In the genomic region with DNA sequence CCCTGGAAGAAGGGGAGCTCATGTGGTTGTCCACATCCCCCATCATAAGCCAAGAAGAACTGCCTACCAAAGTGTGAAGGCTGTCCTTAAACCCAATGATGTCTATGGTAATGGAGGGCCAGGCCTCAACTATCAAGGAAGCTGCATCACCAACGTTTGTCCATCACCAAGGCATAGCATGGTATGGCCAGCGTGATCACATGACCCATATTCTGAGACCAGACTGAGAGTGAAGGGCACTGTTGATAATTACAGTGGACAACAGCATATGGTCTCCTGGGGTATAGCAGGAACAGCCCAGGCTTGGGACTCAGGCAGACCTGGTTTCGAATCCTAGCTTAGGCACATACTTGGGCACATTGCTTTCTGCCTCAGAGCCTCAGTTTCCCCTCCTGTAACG, we compare ENCODE assay signal across 13 cellular contexts.
DNase-seq lines count a peak whose midpoint lies in the region; ATAC-seq and TF ChIP-seq lines count a peak whose summit lies in the region.
"Had no signal": no experiment of that assay in that cellular context is flagged by ENCODE, and none has a peak within 500 bp of the region (broad histone marks: within the 10 kb centered on the region; RNA-seq: fewer than 3 reads in every experiment).

No MANE protein-coding gene starts in this region.

- TF ChIP-seq CTCF in Caco-2 (IDR thresholded peaks at IDR 0.05; ENCODE audit: insufficient read depth in 1 of 2, low read depth in 1 of 2, low read length in 1 of 2, severe bottlenecking in 1 of 2, unreplicated experiment in 1 of 2): no peak
- TF ChIP-seq CTCF in adrenal gland (IDR thresholded peaks at IDR 0.05): no peak
- TF ChIP-seq CTCF in lower lobe of right lung (IDR thresholded peaks at IDR 0.05): no peak
- no peak for TF ChIP-seq CTCF in gastrocnemius medialis (IDR thresholded peaks at IDR 0.05 in 4 of 5, conservative IDR thresholded peaks at IDR 0.05 in 1 of 5)

- no peak overlapping the region for H3K4me3 Mint-ChIP-seq in Caco-2 (ENCODE audit: unreplicated experiment)
- H3K4me3 Mint-ChIP-seq: CD8-positive, alpha-beta T cell had no signal

- DNase-seq in Caco-2 (no peak), adrenal gland (no peak), lower lobe of right lung (no peak), gastrocnemius medialis (no peak), HEK293T (ENCODE audit: extremely low spot score) (no peak), NCI-H2227 (lab: John Stamatoyannopoulos, UW; ENCODE audit: unreplicated experiment) (no peak), NCI-H1694 (lab: John Stamatoyannopoulos, UW) (no peak)
- DNase-seq in activated T-cell treated with anti-CD3 and anti-CD28 coated beads, Interleukin-2, amount 50 U/mL, for 1 hour: no peak
- DNase-seq: BE2C; CD8-positive, alpha-beta T cell; DMS53; KG1 had no signal

- ATAC-seq in lower lobe of right lung (no peak), gastrocnemius medialis (no peak)
- ATAC-seq: CD8-positive, alpha-beta T cell had no signal

- CTCF ChIA-PET in Caco-2 (lab: Charles Lee) (no interaction called here), HEK293T (lab: Yijun Ruan, JAX) (no interaction called here)

- no TSS peak for BruUV-seq in Caco-2 (replicated peaks; lab: Mats Ljungman, UMichigan)

- H3K27me3 ChIP-seq in Caco-2 (replicated peaks; ENCODE audit: control insufficient read depth, insufficient read depth, low read length): no peaks in the 10 kb centered on the region
- H3K27me3 ChIP-seq in adrenal gland: no peaks in the 10 kb centered on the region
- H3K27me3 ChIP-seq in lower lobe of right lung (ENCODE audit: low read depth): no peaks in the 10 kb centered on the region
- H3K27me3 ChIP-seq in gastrocnemius medialis: no peaks in the 10 kb centered on the region
- H3K27me3 ChIP-seq: BE2C had no signal

- H3K36me3 ChIP-seq in Caco-2 (ENCODE audit: control insufficient read depth, insufficient read depth, low read length): no peaks in the 10 kb centered on the region
- no peaks in the 10 kb centered on the region for H3K36me3 ChIP-seq in adrenal gland (replicated peaks in 1 of 2)
- H3K36me3 ChIP-seq in lower lobe of right lung: no peaks in the 10 kb centered on the region
- no peaks in the 10 kb centered on the region for H3K36me3 ChIP-seq in gastrocnemius medialis
- H3K36me3 ChIP-seq: BE2C had no signal

- POLR2A ChIA-PET in Caco-2 (lab: Charles Lee) (no interaction called here), HEK293T (lab: Yijun Ruan, JAX) (no interaction called here)

- intact Hi-C loops in Caco-2 (cut with micrococcal nuclease; ENCODE audit: unreplicated experiment) (no loop called here), adrenal gland (cut with DNase I) (no loop called here), lower lobe of right lung (cut with DNase I) (no loop called here), gastrocnemius medialis (cut with DNase I; ENCODE audit: low total_unique reads) (no loop called here)

- no peaks in the 10 kb centered on the region for H3K36me3 Mint-ChIP-seq in Caco-2 (ENCODE audit: insufficient read depth, unreplicated experiment)
- H3K36me3 Mint-ChIP-seq: CD8-positive, alpha-beta T cell had no signal

- H3K4me1 Mint-ChIP-seq in Caco-2 (ENCODE audit: low read depth, unreplicated experiment): peaks cover 24% of the 10 kb centered on the region

- TF ChIP-seq POLR2A in adrenal gland (IDR thresholded peaks at IDR 0.05) (no peak), gastrocnemius medialis (IDR thresholded peaks at IDR 0.05) (no peak)

- H3K27me3 Mint-ChIP-seq in Caco-2 (ENCODE audit: insufficient read depth, unreplicated experiment): no peaks in the 10 kb centered on the region

- no peaks in the 10 kb centered on the region for H3K9me3 Mint-ChIP-seq in Caco-2 (ENCODE audit: unreplicated experiment)
- H3K9me3 Mint-ChIP-seq: CD8-positive, alpha-beta T cell had no signal

- in situ Hi-C loops in gastrocnemius medialis (cut with MboI; ENCODE audit: low sequenced_read_pairs in 4 of 4): no loop called here

- H3K9me3 ChIP-seq in Caco-2 (no peaks in the 10 kb centered on the region), adrenal gland (replicated peaks in 1 of 3) (no peaks in the 10 kb centered on the region), lower lobe of right lung (no peaks in the 10 kb centered on the region), gastrocnemius medialis (no peaks in the 10 kb centered on the region)
- H3K9me3 ChIP-seq: BE2C had no signal

- H3K4me1 ChIP-seq in Caco-2 (peaks cover 42% of the 10 kb centered on the region), adrenal gland (replicated peaks in 1 of 2) (peaks cover 44 to 56% of the 10 kb centered on the region in 2 donors), lower lobe of right lung (peaks cover 35% of the 10 kb centered on the region), gastrocnemius medialis (peaks cover 39 to 56% of the 10 kb centered on the region in 2 donors)
- H3K4me1 ChIP-seq: BE2C had no signal

- peak overlapping the region; percentile 58 for H3K27ac Mint-ChIP-seq in Caco-2 (ENCODE audit: unreplicated experiment)
- H3K27ac Mint-ChIP-seq: CD8-positive, alpha-beta T cell had no signal

- H3K27ac ChIP-seq in adrenal gland (peak overlapping the region in 3 of 5 donors; percentile 15 to 86 (median 64)), lower lobe of right lung (peak overlapping the region; percentile 43), gastrocnemius medialis (peak overlapping the region; percentile 93 to 98 (median 96))
- H3K27ac ChIP-seq: C4-2B had no signal

- 77 to 88% (median 78%) methylated on average over 4 of the region's 4 CpGs for WGBS in adrenal gland, 4 donors

- H3K4me3 ChIP-seq in Caco-2 (ENCODE audit: low read depth, low read length) (no peak overlapping the region), adrenal gland (no peak overlapping the region), lower lobe of right lung (no peak overlapping the region), gastrocnemius medialis (no peak overlapping the region)

TF ChIP-seq in HEK293T, 16 proteins besides CTCF, POLR2A, EP300 and RAD21:
- TF ChIP-seq FOXA1 (IDR thresholded peaks at IDR 0.05) (no peak), NFRKB (IDR thresholded peaks at IDR 0.05) (no peak), SUZ12 (IDR thresholded peaks at IDR 0.05) (no peak), BHLHE40 (IDR thresholded peaks at IDR 0.05; ENCODE audit: borderline replicate concordance) (no peak), ZNF384 (IDR thresholded peaks at IDR 0.05) (no peak), SP1 (IDR thresholded peaks at IDR 0.05) (no peak)
- TF ChIP-seq, protein P1, sequence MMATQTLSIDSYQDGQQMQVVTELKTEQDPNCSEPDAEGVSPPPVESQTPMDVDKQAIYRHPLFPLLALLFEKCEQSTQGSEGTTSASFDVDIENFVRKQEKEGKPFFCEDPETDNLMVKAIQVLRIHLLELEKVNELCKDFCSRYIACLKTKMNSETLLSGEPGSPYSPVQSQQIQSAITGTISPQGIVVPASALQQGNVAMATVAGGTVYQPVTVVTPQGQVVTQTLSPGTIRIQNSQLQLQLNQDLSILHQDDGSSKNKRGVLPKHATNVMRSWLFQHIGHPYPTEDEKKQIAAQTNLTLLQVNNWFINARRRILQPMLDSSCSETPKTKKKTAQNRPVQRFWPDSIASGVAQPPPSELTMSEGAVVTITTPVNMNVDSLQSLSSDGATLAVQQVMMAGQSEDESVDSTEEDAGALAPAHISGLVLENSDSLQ (IDR thresholded peaks at IDR 0.05): no peak

Comparison
In these comparisons a context has a peak if more than half of its experiments do, and no peak if none do; other contexts are left out.
1. H3K27ac ChIP-seq: peak in every context shown above with its lines; median percentile 96 in gastrocnemius medialis; 64 in adrenal gland; 43 in lower lobe of right lung.